25 cellular contexts compared by ENCODE assay signal in the genomic region with DNA sequence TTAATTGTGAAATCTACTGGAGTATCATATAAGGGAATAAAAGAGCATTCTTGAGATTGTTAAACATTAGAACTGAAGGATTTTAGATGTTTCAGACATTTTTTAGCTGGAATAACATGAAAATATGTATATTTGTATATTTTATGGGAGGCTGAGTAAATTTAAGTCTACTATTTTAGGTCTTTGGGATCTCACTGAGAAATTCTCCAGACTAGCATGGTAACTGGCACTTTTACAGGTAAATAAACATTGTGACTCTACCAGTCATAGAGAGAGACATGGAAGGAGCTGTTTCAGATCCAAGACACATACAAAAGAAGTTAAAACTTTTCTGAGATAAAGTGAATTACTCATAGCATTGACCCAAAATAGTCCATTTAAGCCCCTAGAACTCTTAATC.
"Had no signal": no experiment of that assay in that cellular context is flagged by ENCODE, and none has a peak within 500 bp of the region (broad histone marks: within the 10 kb centered on the region; RNA-seq: fewer than 3 reads in every experiment).

No MANE protein-coding gene starts in this region.

- H3K27ac ChIP-seq: VCaP had no signal

- ATAC-seq: activated CD4-positive, alpha-beta T cell treated with anti-CD3 and anti-CD28 coated beads for 36 hours; activated T-helper 17 cell treated with anti-CD3 and anti-CD28 coated beads, Interleukin-2, amount 50 U/mL, for 72 hours had no signal

- DNase-seq: activated CD4-positive, alpha-beta memory T cell treated with anti-CD3 and anti-CD28 coated beads, Interleukin-2, amount 10 ng/mL, durations not matched to agents 7 days and 5 days; activated CD4-positive, alpha-beta T cell treated with anti-CD3 and anti-CD28 coated beads for 36 hours; activated CD4-positive, alpha-beta T cell treated with anti-CD3 and anti-CD28 coated beads, Interleukin-2, amount 50 U/mL, for 1 hour; activated CD4-positive, CD25-positive, alpha-beta regulatory T cell; activated gamma-delta T cell; activated naive CD4-positive, alpha-beta T cell treated with anti-CD3 and anti-CD28 coated beads for 36 hours; activated T-cell treated with anti-CD3 and anti-CD28 coated beads for 4 hours; activated T-cell treated with anti-CD3 and anti-CD28 coated beads, Interleukin-2, amount 50 U/mL, for 48 hours; anterior cingulate cortex; cerebellar nuclear complex; Kasumi-1; NCI-H1048; NCI-H146; NCI-H187 treated with DMSO at 0.1 percent for 48 hours; NCI-H2081 treated with DMSO at 0.1 percent for 48 hours; NCI-H2171; NCI-H2227 treated with DMSO at 0.1 percent for 48 hours; NCI-H446 treated with DMSO at 0.1 percent for 48 hours; NCI-H524 treated with DMSO at 0.1 percent for 48 hours; NCI-H82; SIG-M5; T-helper 2 cell; T1000 had no signal
